Comparison of ENCODE assay signal across 16 cellular contexts in genomic region chr10:132993271-132994260, GRCh38. TPM values are rescaled to one million over a fixed set of nuclear protein-coding genes. Genes with fewer than 3 reads are reported as not detected.
DNase-seq lines count a peak whose midpoint lies in the region; ATAC-seq, FAIRE-seq and TF ChIP-seq lines count a peak whose summit lies in the region.
"Had no signal": no experiment of that assay in that cellular context is flagged by ENCODE, and none has a peak within 500 bp of the region (broad histone marks: within the 10 kb centered on the region; RNA-seq: fewer than 3 reads in every experiment).

No MANE protein-coding gene starts in this region.

- RAD21 ChIA-PET in GM12878 (lab: Charles Lee; ENCODE audit: unreplicated experiment) = no interaction called here

- H3K27ac ChIP-seq in GM12878 (ENCODE audit: control insufficient read depth, insufficient read depth) (no peak overlapping the region), fibroblast of lung (ENCODE audit: insufficient read depth, low read length) (no peak overlapping the region), thoracic aorta (no peak overlapping the region)
- H3K27ac ChIP-seq: HL-60, SJSA1, thyroid gland had no signal

- TF ChIP-seq CTCF in GM12878 (IDR thresholded peaks at IDR 0.05 in 2 of 3, conservative IDR thresholded peaks at IDR 0.05 in 1 of 3; ENCODE audit: control insufficient read depth in 2 of 3, extremely low read depth in 1 of 3, insufficient read depth in 1 of 3, low read depth in 3 of 3, low read length in 3 of 3) (no peak), fibroblast of lung (conservative IDR thresholded peaks at IDR 0.05 in 1 of 2, IDR thresholded peaks at IDR 0.05 in 1 of 2; ENCODE audit: low read depth in 1 of 2, low read length in 2 of 2) (no peak), nephron progenitor cell (IDR thresholded peaks at IDR 0.05) (no peak), thoracic aorta (IDR thresholded peaks at IDR 0.05) (no peak)

- H3K9ac ChIP-seq in GM12878 (ENCODE audit: control insufficient read depth, insufficient read depth, low read length) = no peak overlapping the region
- H3K9ac ChIP-seq in fibroblast of lung (ENCODE audit: insufficient read depth, low read length) = no peak overlapping the region

- H3K79me2 ChIP-seq in GM12878 (ENCODE audit: control insufficient read depth, insufficient read depth, low read length) (no peaks in the 10 kb centered on the region), fibroblast of lung (ENCODE audit: control insufficient read depth, insufficient read depth, low read length) (no peaks in the 10 kb centered on the region)

- no peak overlapping the region for H3K4me3 Mint-ChIP-seq in nephron progenitor cell

- H3K4me1 Mint-ChIP-seq in nephron progenitor cell = peaks cover 34% of the 10 kb centered on the region

- SMC1A ChIA-PET in GM12878 (lab: Charles Lee; ENCODE audit: uncharacterized antibody, unreplicated experiment) = no interaction called here

- no peak for TF ChIP-seq EP300 in GM12878 (IDR thresholded peaks at IDR 0.05; ENCODE audit: borderline replicate concordance in 1 of 2, control insufficient read depth in 1 of 2, low read depth in 2 of 2, low read length in 2 of 2)

- DNase-seq in GM12878 (ENCODE audit: low read depth, low spot score) (no peak), fibroblast of lung (ENCODE audit: low read depth in 2 of 2) (no peak), nephron progenitor cell (no peak), thoracic aorta (ENCODE audit: low spot score) (no peak), NCI-H1694 (lab: John Stamatoyannopoulos, UW) (no peak)
- no peak for DNase-seq in activated CD8-positive, alpha-beta memory T cell treated with anti-CD3 and anti-CD28 coated beads, Interleukin-2, amount 50 U/mL, for 48 hours
- DNase-seq in activated CD4-positive, alpha-beta T cell treated with anti-CD3 and anti-CD28 coated beads, Interleukin-2, amount 50 U/mL, for 4 hours = no peak
- DNase-seq: activated gamma-delta T cell, GF-D8, KBM-7, NCI-H524, T-helper 9 cell, thyroid gland had no signal

- H3K27ac Mint-ChIP-seq in nephron progenitor cell = peak overlapping the region; percentile 57

- no peak overlapping the region for H3K4me2 ChIP-seq in GM12878 (ENCODE audit: control insufficient read depth, insufficient read depth)
- H3K4me2 ChIP-seq in fibroblast of lung (ENCODE audit: extremely low read depth, insufficient read depth, low read length) = peak overlapping the region; percentile 80

- POLR2A ChIA-PET in GM12878 (lab: Charles Lee) = no interaction called here

- intact Hi-C loops in GM12878 (cut with micrococcal nuclease; ENCODE audit: unreplicated experiment) = no loop called here

- no peak for FAIRE-seq in GM12878 (lab: Jason Lieb, UNC)

- H3K9me3 ChIP-seq in GM12878 (replicated peaks; ENCODE audit: control insufficient read depth, insufficient read depth, low read length) (no peaks in the 10 kb centered on the region), fibroblast of lung (ENCODE audit: control insufficient read depth, insufficient read depth, low read depth, low read length) (no peaks in the 10 kb centered on the region), thoracic aorta (no peaks in the 10 kb centered on the region)
- H3K9me3 ChIP-seq: SJSA1, thyroid gland had no signal

- TF ChIP-seq POLR2A in GM12878 (IDR thresholded peaks at IDR 0.05; ENCODE audit: low read depth, low read length) = no peak

- ATAC-seq in GM12878 (no peak), thoracic aorta (ENCODE audit: insufficient number of reproducible peaks, low FRiP score, low read depth) (no peak), HG03432 (IDR thresholded peaks at IDR 0.05; ENCODE audit: unreplicated experiment) (no peak)

- H3K4me1 ChIP-seq in GM12878 (ENCODE audit: control insufficient read depth, insufficient read depth, low read length) (no peaks in the 10 kb centered on the region), fibroblast of lung (ENCODE audit: control insufficient read depth, extremely low read depth, insufficient read depth, low read length) (no peaks in the 10 kb centered on the region), thoracic aorta (ENCODE audit: control insufficient read depth in 1 of 2, low read depth in 2 of 2) (peaks cover 0 to 4% of the 10 kb centered on the region in 2 donors)
- H3K4me1 ChIP-seq: SJSA1, thyroid gland had no signal

- no peak for TF ChIP-seq RAD21 in GM12878 (IDR thresholded peaks at IDR 0.05; ENCODE audit: insufficient read depth, low read depth, low read length)

- no peaks in the 10 kb centered on the region for H4K20me1 ChIP-seq in GM12878 (ENCODE audit: control insufficient read depth, insufficient read depth)
- H4K20me1 ChIP-seq in fibroblast of lung (ENCODE audit: control insufficient read depth, extremely low read depth, insufficient read depth, low read length) = peaks cover 2% of the 10 kb centered on the region

- WGBS in GM12878 (ENCODE audit: insufficient coverage, insufficient replicate concordance, low lambda C conversion rate, missing lambda C conversion rate) = 66% methylated on average over 46 of the region's 46 CpGs

- in situ Hi-C loops in GM12878 (cut with MboI) = no loop called here

- H3K36me3 ChIP-seq in GM12878 (ENCODE audit: control insufficient read depth in 2 of 2, insufficient read depth in 2 of 2, low read length in 1 of 2) (no peaks in the 10 kb centered on the region), fibroblast of lung (ENCODE audit: control insufficient read depth, insufficient read depth, low read length) (no peaks in the 10 kb centered on the region), thoracic aorta (no peaks in the 10 kb centered on the region)
- H3K36me3 ChIP-seq: SJSA1, thyroid gland had no signal

- no peaks in the 10 kb centered on the region for H3K36me3 Mint-ChIP-seq in nephron progenitor cell (ENCODE audit: low read depth)

- H3K9me3 Mint-ChIP-seq in nephron progenitor cell = no peaks in the 10 kb centered on the region

- CTCF ChIA-PET in GM12878 (lab: Yijun Ruan, JAX) = interaction anchor here (0.7 kb wide), 1 partner anchor 191 kb away, joined by 3 read pairs; no protein-coding TSS in a partner anchor

- peaks cover 21% of the 10 kb centered on the region for H3K27me3 Mint-ChIP-seq in nephron progenitor cell (ENCODE audit: low read depth, poor library complexity)

- no TSS peak for BruUV-seq in GM12878 (replicated peaks; lab: Mats Ljungman, UMichigan)

- H2AFZ ChIP-seq in GM12878 (ENCODE audit: control insufficient read depth, low read depth, low read length) = no peak overlapping the region
- H2AFZ ChIP-seq in fibroblast of lung (ENCODE audit: low read length) = peak overlapping the region; percentile 67

- H3K4me3 ChIP-seq in GM12878 (no peak overlapping the region), fibroblast of lung (replicated peaks in 1 of 4; ENCODE audit: control extremely low read depth in 1 of 4, insufficient read depth in 1 of 4, low read depth in 3 of 4, low read length in 4 of 4) (peak overlapping the region in 2 of 4 experiments; percentile 41 to 49), thoracic aorta (peak overlapping the region; percentile 62)
- H3K4me3 ChIP-seq: SJSA1 had no signal

- H3K27me3 ChIP-seq in GM12878 (replicated peaks in 1 of 2; ENCODE audit: control insufficient read depth in 2 of 2, insufficient read depth in 2 of 2, low read length in 1 of 2) (no peaks in the 10 kb centered on the region), fibroblast of lung (ENCODE audit: control insufficient read depth, insufficient read depth, low read length) (no peaks in the 10 kb centered on the region), thoracic aorta (replicated peaks; ENCODE audit: insufficient read depth) (no peaks in the 10 kb centered on the region)
- H3K27me3 ChIP-seq: SJSA1, thyroid gland had no signal

TF ChIP-seq in GM12878, 131 proteins besides CTCF, POLR2A, EP300 and RAD21 (continues in another document):
- TF ChIP-seq, protein P1, sequence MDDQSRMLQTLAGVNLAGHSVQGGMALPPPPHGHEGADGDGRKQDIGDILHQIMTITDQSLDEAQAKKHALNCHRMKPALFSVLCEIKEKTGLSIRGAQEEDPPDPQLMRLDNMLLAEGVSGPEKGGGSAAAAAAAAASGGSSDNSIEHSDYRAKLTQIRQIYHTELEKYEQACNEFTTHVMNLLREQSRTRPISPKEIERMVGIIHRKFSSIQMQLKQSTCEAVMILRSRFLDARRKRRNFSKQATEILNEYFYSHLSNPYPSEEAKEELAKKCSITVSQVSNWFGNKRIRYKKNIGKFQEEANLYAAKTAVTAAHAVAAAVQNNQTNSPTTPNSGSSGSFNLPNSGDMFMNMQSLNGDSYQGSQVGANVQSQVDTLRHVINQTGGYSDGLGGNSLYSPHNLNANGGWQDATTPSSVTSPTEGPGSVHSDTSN (IDR thresholded peaks at IDR 0.05; ENCODE audit: insufficient replicate concordance, low read depth, low read length) = peak; percentile 56
- TF ChIP-seq RELA (IDR thresholded peaks at IDR 0.05; ENCODE audit: borderline replicate concordance, partially characterized antibody) = no peak

RNA-seq across cellular contexts. Expression of gene CFAP46, which starts 51.2 kb away (rescaled TPM):
- not detected in 2 replicates for total RNA-seq in GM12878 (2013; cell fraction: nucleolus; rRNA removed)
- total RNA-seq in GM12878 (2014; rRNA removed) = not detected in 2 replicates
- not detected in 2 replicates for total RNA-seq in GM12878 (2014; rRNA removed; fragmentation: Illumina TruSeq; extraction: Trizol)
- not detected in 2 replicates for total RNA-seq in GM12878 (2021)
- polyA plus RNA-seq in GM12878 (2011; ENCODE audit: low read depth) = not detected
- polyA plus RNA-seq in GM12878 (2011; rRNA removed) = 0.01 TPM in 1 of 2 replicates, not detected in the other
- 0.03 TPM in 2 replicates for polyA plus RNA-seq in GM12878 (2011; cell fraction: cytosol; rRNA removed)
- 0.07 and 0.22 TPM in 2 replicates for polyA plus RNA-seq in GM12878 (2011; cell fraction: nucleus; rRNA removed)
- 0.19 and 0.39 TPM in 2 replicates for polyA plus RNA-seq in GM12878 (2012)
- polyA plus RNA-seq in GM12878 (2014; fragmentation: Illumina TruSeq; extraction: Trizol) = not detected in 2 replicates
- polyA plus RNA-seq in GM12878 (2014; fragmentation: Nextera tagmentation; extraction: Ambion mirVana) = not detected
- polyA plus RNA-seq in GM12878 (2014; rRNA removed) = 0.18 TPM in 1 of 2 replicates, not detected in the other
- polyA plus RNA-seq in GM12878 (2016; fragmentation: Nextera tagmentation; extraction: Ambion mirVana) = under 1 TPM in 1 of 2 experiments, not detected in 1; 0.03 TPM
- polyA minus RNA-seq in GM12878 (2011; rRNA and poly(A)+ RNA removed) = 0.10 TPM in 1 of 2 replicates, not detected in the other
- polyA minus RNA-seq in GM12878 (2011; cell fraction: cytosol; rRNA and poly(A)+ RNA removed) = not detected in 2 replicates
- polyA minus RNA-seq in GM12878 (2011; cell fraction: nucleus; rRNA and poly(A)+ RNA removed) = 0.12 and 0.48 TPM in 2 replicates
- total RNA-seq in fibroblast of lung = 0.26 and 0.66 TPM in 2 replicates
- 0.25 and 0.64 TPM in 2 replicates for polyA plus RNA-seq in fibroblast of lung
- polyA plus RNA-seq in fibroblast of lung (2012) = 0.56 and 0.60 TPM in 2 replicates
- polyA minus RNA-seq in fibroblast of lung (ENCODE audit: low replicate concordance) = 2.6 TPM in 1 of 2 replicates, not detected in the other
- total RNA-seq in thoracic aorta = not detected
